ENCODE assay signal across 11 cellular contexts in the genomic region with DNA sequence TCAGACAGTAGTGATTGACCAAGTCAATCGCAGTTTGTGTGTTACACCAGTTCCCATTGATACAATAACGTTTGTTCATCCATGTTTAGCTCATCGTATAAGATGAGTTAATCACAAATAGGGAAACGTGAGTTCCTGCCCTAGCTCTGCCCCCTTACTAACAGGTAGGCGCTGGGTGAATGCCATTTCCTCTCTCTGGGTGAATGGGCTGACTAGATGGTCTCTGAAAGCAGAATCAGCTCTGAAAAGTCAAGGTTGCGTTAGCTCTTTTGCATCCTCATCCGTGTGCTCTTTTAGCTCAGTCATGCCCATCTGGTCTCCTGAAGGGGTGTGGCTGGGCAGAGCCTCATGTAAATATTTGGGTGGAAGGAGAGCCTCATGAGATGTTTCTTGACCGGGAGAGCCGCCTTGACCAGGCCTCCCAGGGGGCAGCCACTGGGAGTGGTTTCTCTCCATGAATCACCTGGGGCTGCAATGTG.
A peak's percentile ranks its signal among the peaks of the same experiment; 100 is the strongest.
DNase-seq lines count a peak whose midpoint lies in the region; ATAC-seq and TF ChIP-seq lines count a peak whose summit lies in the region.
"Had no signal": no experiment of that assay in that cellular context is flagged by ENCODE, and none has a peak within 500 bp of the region (broad histone marks: within the 10 kb centered on the region; RNA-seq: fewer than 3 reads in every experiment).

No MANE protein-coding gene starts in this region.

- no peak overlapping the region for H3K27ac ChIP-seq in neural progenitor cell
- H3K27ac ChIP-seq: foreskin keratinocyte had no signal

- no peak overlapping the region for H2AFZ ChIP-seq in neural progenitor cell (replicated peaks)

- CTCF ChIA-PET in GM10248 (lab: Yijun Ruan, JAX): interaction anchor here (0.9 to 9.7 kb wide), 13 partner anchors 8 to 232 kb away, joined by 3 to 122 read pairs (median 4); a partner anchor contains a TSS

- peaks cover 17% of the 10 kb centered on the region for H3F3A ChIP-seq in neural progenitor cell (ENCODE audit: low read depth)

- no peaks in the 10 kb centered on the region for H4K20me1 ChIP-seq in neural progenitor cell (ENCODE audit: low read depth)

- H3K27me3 Mint-ChIP-seq in activated CD4-positive, alpha-beta T cell treated with anti-CD3 and anti-CD28 coated beads, Interleukin-2, amount 10 ng/mL, durations not matched to agents 24 days and 14 days: no peaks in the 10 kb centered on the region
- H3K27me3 Mint-ChIP-seq in IgD-negative memory B cell: peaks cover 3% of the 10 kb centered on the region
- H3K27me3 Mint-ChIP-seq in neural progenitor cell (ENCODE audit: insufficient read depth, low read depth): no peaks in the 10 kb centered on the region
- H3K27me3 Mint-ChIP-seq in type B pancreatic cell: peaks cover 12% of the 10 kb centered on the region

- H3K9me3 ChIP-seq in neural progenitor cell (ENCODE audit: low read depth): no peaks in the 10 kb centered on the region
- H3K9me3 ChIP-seq: MG63 had no signal

- H3K27me3 ChIP-seq in neural progenitor cell: no peaks in the 10 kb centered on the region
- H3K27me3 ChIP-seq: MG63 had no signal

- no peak overlapping the region for H3K9ac ChIP-seq in neural progenitor cell

- H3K4me1 Mint-ChIP-seq in activated CD4-positive, alpha-beta T cell treated with anti-CD3 and anti-CD28 coated beads, Interleukin-2, amount 10 ng/mL, durations not matched to agents 24 days and 14 days: peaks cover 67% of the 10 kb centered on the region
- H3K4me1 Mint-ChIP-seq in IgD-negative memory B cell (peaks cover 46 to 51% (median 49%) of the 10 kb centered on the region in 3 donors), neural progenitor cell (peaks cover 43% of the 10 kb centered on the region), type B pancreatic cell (ENCODE audit: unreplicated experiment) (peaks cover 6% of the 10 kb centered on the region)

- H3K27ac Mint-ChIP-seq in activated CD4-positive, alpha-beta T cell treated with anti-CD3 and anti-CD28 coated beads, Interleukin-2, amount 10 ng/mL, durations not matched to agents 24 days and 14 days: peak overlapping the region; percentile 96
- H3K27ac Mint-ChIP-seq in IgD-negative memory B cell (peak overlapping the region; percentile 86 to 99 (median 90)), neural progenitor cell (peak overlapping the region; percentile 38), type B pancreatic cell (no peak overlapping the region)

- peaks cover 7% of the 10 kb centered on the region for H3K36me3 Mint-ChIP-seq in activated CD4-positive, alpha-beta T cell treated with anti-CD3 and anti-CD28 coated beads, Interleukin-2, amount 10 ng/mL, durations not matched to agents 24 days and 14 days (ENCODE audit: low read depth)
- no peaks in the 10 kb centered on the region for H3K36me3 Mint-ChIP-seq in IgD-negative memory B cell
- H3K36me3 Mint-ChIP-seq in neural progenitor cell: no peaks in the 10 kb centered on the region
- no peaks in the 10 kb centered on the region for H3K36me3 Mint-ChIP-seq in type B pancreatic cell

- no peaks in the 10 kb centered on the region for H3K36me3 ChIP-seq in neural progenitor cell
- H3K36me3 ChIP-seq: MG63 had no signal

- DNase-seq in activated CD4-positive, alpha-beta T cell treated with anti-CD3 and anti-CD28 coated beads, Interleukin-2, amount 10 ng/mL, durations not matched to agents 24 days and 14 days: no peak
- no peak for DNase-seq in activated CD4-positive, alpha-beta T cell treated with anti-CD3 and anti-CD28 coated beads for 48 hours
- DNase-seq in neural progenitor cell (ENCODE audit: low spot score) (no peak), GM10248 (ENCODE audit: extremely low spot score) (no peak), type B pancreatic cell (ENCODE audit: extremely low spot score, unreplicated experiment) (no peak), OCI-M1 (lab: John Stamatoyannopoulos, UW) (no peak)
- DNase-seq: foreskin keratinocyte, mammary epithelial cell, MG63 had no signal

- no peak overlapping the region for H3K4me3 ChIP-seq in neural progenitor cell
- H3K4me3 ChIP-seq: MG63 had no signal

- intact Hi-C loops in activated CD4-positive, alpha-beta T cell treated with anti-CD3 and anti-CD28 coated beads, Interleukin-2, amount 10 ng/mL, durations not matched to agents 24 days and 14 days (cut with micrococcal nuclease): loop anchor here (1.0 kb wide), 1 partner anchor 10 kb away; no protein-coding TSS in a partner anchor

- H3K79me2 ChIP-seq in neural progenitor cell (ENCODE audit: low read depth): no peaks in the 10 kb centered on the region

- peaks cover 15% of the 10 kb centered on the region for H3K4me1 ChIP-seq in neural progenitor cell
- H3K4me1 ChIP-seq: foreskin keratinocyte had no signal

- POLR2A ChIA-PET in GM10248 (lab: Yijun Ruan, JAX): interaction anchor here (1.6 kb wide), 1 partner anchor 109 kb away, joined by 5 read pairs; a partner anchor contains a TSS

- peak overlapping the region; percentile 68 for H3K4me3 Mint-ChIP-seq in activated CD4-positive, alpha-beta T cell treated with anti-CD3 and anti-CD28 coated beads, Interleukin-2, amount 10 ng/mL, durations not matched to agents 24 days and 14 days
- H3K4me3 Mint-ChIP-seq in IgD-negative memory B cell: peak overlapping the region; percentile 18 to 85 (median 58)
- H3K4me3 Mint-ChIP-seq in neural progenitor cell: no peak overlapping the region
- no peak overlapping the region for H3K4me3 Mint-ChIP-seq in type B pancreatic cell

- no peak for TF ChIP-seq CTCF in neural progenitor cell (IDR thresholded peaks at IDR 0.05)
- TF ChIP-seq CTCF in GM10248 (IDR thresholded peaks at IDR 0.05; ENCODE audit: control extremely low read depth, extremely low read depth, low read depth, missing control alignments): no peak
- no peak for TF ChIP-seq CTCF in type B pancreatic cell (conservative IDR thresholded peaks at IDR 0.05)

- H3K9me3 Mint-ChIP-seq in activated CD4-positive, alpha-beta T cell treated with anti-CD3 and anti-CD28 coated beads, Interleukin-2, amount 10 ng/mL, durations not matched to agents 24 days and 14 days: peaks cover 14% of the 10 kb centered on the region
- no peaks in the 10 kb centered on the region for H3K9me3 Mint-ChIP-seq in IgD-negative memory B cell
- H3K9me3 Mint-ChIP-seq in neural progenitor cell: no peaks in the 10 kb centered on the region
- no peaks in the 10 kb centered on the region for H3K9me3 Mint-ChIP-seq in type B pancreatic cell

- ATAC-seq in GM21737 (IDR thresholded peaks at IDR 0.05; ENCODE audit: unreplicated experiment): peak; percentile 46
- ATAC-seq: foreskin keratinocyte had no signal

- H3K4me2 ChIP-seq in neural progenitor cell: no peak overlapping the region

Comparison
In these comparisons a context has a peak if more than half of its experiments do, and no peak if none do; other contexts are left out.
1. H3K4me3 Mint-ChIP-seq: peak in activated CD4-positive, alpha-beta T cell treated with anti-CD3 and anti-CD28 coated beads, Interleukin-2, amount 10 ng/mL, durations not matched to agents 24 days and 14 days (single experiment) and IgD-negative memory B cell (4 of 4); none in neural progenitor cell (single experiment) and type B pancreatic cell (single experiment).